In genomic region chr7:155259791-155260497, GRCh38 we compare ENCODE assay signal across 18 cellular contexts.
"Had no signal": no experiment of that assay in that cellular context is flagged by ENCODE, and none has a peak within 500 bp of the region (broad histone marks: within the 10 kb centered on the region; RNA-seq: fewer than 3 reads in every experiment).

No MANE protein-coding gene starts in this region.

- ATAC-seq: gastroesophageal sphincter; left lung; lower lobe of right lung; right cardiac atrium; stimulated activated memory B cell treated with anti-CD40 and anti-IgM and Interleukin-4, amounts not matched to agents 10 μg/mL and 1 μg/mL and 100 μg/mL, for 72 hours; upper lobe of right lung had no signal

- DNase-seq: colonic mucosa; dermis blood vessel endothelial cell; esophagus squamous epithelium; foreskin fibroblast; glutamatergic neuron; islet precursor cell; left lung; lower lobe of right lung; naive B cell; ovary; right cardiac atrium; stimulated activated CD4-positive, alpha-beta T cell treated with anti-CD3 and anti-CD28 coated beads, Interleukin-15, amount 100 ng/mL, for 24 hours; stimulated activated CD4-positive, alpha-beta T cell treated with anti-CD3 and anti-CD28 coated beads, Interleukin-1b, Interleukin-23, amount 100 ng/mL, for 48 hours; stimulated activated CD4-positive, alpha-beta T cell treated with anti-CD3 and anti-CD28 coated beads, Interleukin-4, amount 100 ng/mL, for 24 hours; testis; upper lobe of right lung had no signal
